Comparison of ENCODE assay signal across 1 cellular context in genomic region chr11:123741159-123741951, GRCh38.
TF ChIP-seq lines count a peak whose summit lies in the region.

TSS of gene ZNF202 (minus strand) at chr11:123741660. CDS start at chr11:123730888, 10,772 bp downstream.

TF ChIP-seq in K562, 482 proteins besides CTCF, POLR2A, EP300 and RAD21 (continued from another document and continues in another):
- TF ChIP-seq ZBTB40 (IDR thresholded peaks at IDR 0.05) (peak; percentile 97), ZBTB40 (CRISPR knock-in tag; IDR thresholded peaks at IDR 0.05) (no peak), FOXJ2 (tag; IDR thresholded peaks at IDR 0.05) (no peak), PHF21A (IDR thresholded peaks at IDR 0.05; ENCODE audit: borderline replicate concordance, low read depth) (0 out of 2 replicates have a peak, but pooled peaks have one; percentile 13), EZH2 (IDR thresholded peaks at IDR 0.05; ENCODE audit: borderline replicate concordance, low read depth, low read length) (no peak), ZBTB1 (CRISPR knock-in tag; IDR thresholded peaks at IDR 0.05; ENCODE audit: borderline replicate concordance, low read depth) (0 out of 2 replicates have a peak, but pooled peaks have one; percentile 57), TRIM24 (IDR thresholded peaks at IDR 0.05) (peak in 1 of 2 experiments; percentile 57; a peak in 2 of 4 replicates), ZNF174 (CRISPR knock-in tag; IDR thresholded peaks at IDR 0.05) (no peak), SNAPC5 (CRISPR knock-in tag; IDR thresholded peaks at IDR 0.05) (no peak), MTA1 (IDR thresholded peaks at IDR 0.05; ENCODE audit: borderline replicate concordance) (no peak), ATF4 (CRISPR knock-in tag; IDR thresholded peaks at IDR 0.05) (0 out of 2 replicates have a peak, but pooled peaks have one; percentile 21), AFF4 (CRISPR knock-in tag; IDR thresholded peaks at IDR 0.05) (no peak; the same call in 1 of the 2 replicates), MBD1 (CRISPR knock-in tag; IDR thresholded peaks at IDR 0.05) (no peak), HDAC1 (IDR thresholded peaks at IDR 0.05) (peak; percentile 76 to 100; a peak in 3 of 4 replicates), MYC (IDR thresholded peaks at IDR 0.05; ENCODE audit: low read depth, low read length) (peak; percentile 99), MYC (CRISPR knock-in tag; IDR thresholded peaks at IDR 0.05; ENCODE audit: borderline replicate concordance, low read depth) (peak; percentile 95; the same call in 1 of the 2 replicates), ZNF449 (CRISPR knock-in tag; IDR thresholded peaks at IDR 0.05) (no peak), ZFX (CRISPR knock-in tag; IDR thresholded peaks at IDR 0.05) (peak; percentile 87), ATF1 (CRISPR knock-in tag; IDR thresholded peaks at IDR 0.05) (no peak), ATF1 (tag; IDR thresholded peaks at IDR 0.05) (peak; percentile 54; the same call in 1 of the 2 replicates), RBM15 (IDR thresholded peaks at IDR 0.05; ENCODE audit: insufficient read depth, low read length) (no peak), ZNF589 (CRISPR knock-in tag; IDR thresholded peaks at IDR 0.05; ENCODE audit: low read depth) (no peak), XRCC5 (IDR thresholded peaks at IDR 0.05; ENCODE audit: low read depth, low read length) (peak; percentile 8; the same call in 1 of the 2 replicates), MLX (CRISPR knock-in tag; conservative IDR thresholded peaks at IDR 0.05) (no peak), NELFE (IDR thresholded peaks at IDR 0.05; ENCODE audit: insufficient read depth, insufficient read length) (no peak), THAP12 (CRISPR knock-in tag; IDR thresholded peaks at IDR 0.05) (peak; percentile 99), HNRNPK (IDR thresholded peaks at IDR 0.05; ENCODE audit: low read depth, low read length, poor library complexity, severe bottlenecking) (no peak), ATF7 (IDR thresholded peaks at IDR 0.05) (0 out of 2 replicates have a peak, but pooled peaks have one; percentile 36), KDM4B (IDR thresholded peaks at IDR 0.05; ENCODE audit: borderline replicate concordance in 2 of 2, low read depth in 1 of 2) (peak in 1 of 2 experiments; percentile 97; a peak in 2 of 4 replicates), GATAD2B (IDR thresholded peaks at IDR 0.05; ENCODE audit: borderline replicate concordance) (no peak), E2F8 (IDR thresholded peaks at IDR 0.05; ENCODE audit: low read depth, partially characterized antibody) (peak; percentile 72)
